In genomic region chr19:31268751-31269150, GRCh38 we compare ENCODE assay signal across 19 cellular contexts.
DNase-seq lines count a peak whose midpoint lies in the region; FAIRE-seq and TF ChIP-seq lines count a peak whose summit lies in the region.
"Had no signal": no experiment of that assay in that cellular context is flagged by ENCODE, and none has a peak within 500 bp of the region (broad histone marks: within the 10 kb centered on the region; RNA-seq: fewer than 3 reads in every experiment).

No MANE protein-coding gene starts in this region.

- no peak overlapping the region for H3K27ac ChIP-seq in kidney (ENCODE audit: low read depth in 2 of 2, low read length in 2 of 2)
- no peak overlapping the region for H3K27ac ChIP-seq in sigmoid colon
- H3K27ac ChIP-seq in GM23248: no peak overlapping the region

- TF ChIP-seq POLR2A in sigmoid colon (IDR thresholded peaks at IDR 0.05): no peak

- peaks cover 41% of the 10 kb centered on the region for H3K4me1 Mint-ChIP-seq in brain
- H3K4me1 Mint-ChIP-seq: CD4-positive, alpha-beta memory T cell had no signal

- H3K27me3 Mint-ChIP-seq in brain: peaks cover 3% of the 10 kb centered on the region
- H3K27me3 Mint-ChIP-seq: CD4-positive, alpha-beta memory T cell had no signal

- no peak overlapping the region for H3K4me3 Mint-ChIP-seq in brain
- H3K4me3 Mint-ChIP-seq: CD4-positive, alpha-beta memory T cell; HFFc6 had no signal

- in situ Hi-C loops in GM23248 (cut with MboI): no loop called here

- no peaks in the 10 kb centered on the region for H4K20me1 ChIP-seq in GM23248 (ENCODE audit: insufficient read depth)

- TF ChIP-seq CTCF in brain (conservative IDR thresholded peaks at IDR 0.05) (no peak), kidney (IDR thresholded peaks at IDR 0.05; ENCODE audit: borderline replicate concordance, extremely low read depth, insufficient read depth) (no peak), sigmoid colon (IDR thresholded peaks at IDR 0.05) (no peak)

- H3K4me1 ChIP-seq in kidney (ENCODE audit: control insufficient read depth in 1 of 2, insufficient read depth in 1 of 2, low read depth in 1 of 2, low read length in 2 of 2): no peaks in the 10 kb centered on the region
- H3K4me1 ChIP-seq in sigmoid colon: peaks cover 0 to 11% (median 3%) of the 10 kb centered on the region in 4 donors
- peaks cover 14% of the 10 kb centered on the region; the same call in 1 of the 2 replicates for H3K4me1 ChIP-seq in GM23248 (ENCODE audit: insufficient read depth)
- H3K4me1 ChIP-seq: HAP-1 had no signal

- DNase-seq in kidney (peak; percentile 32), sigmoid colon (peak; percentile 51), GM23248 (no peak), NCI-H2196 (lab: John Stamatoyannopoulos, UW; ENCODE audit: unreplicated experiment) (no peak), Kasumi-1 (lab: John Stamatoyannopoulos, UW) (no peak)
- DNase-seq: C1 segment of cervical spinal cord; Calu3; CD4-positive, alpha-beta memory T cell; COR-L47; DMS53; DMS79 treated with DMSO at 0.1 percent for 48 hours; GF-D8; GOT3; HFFc6 had no signal

- peaks cover 17% of the 10 kb centered on the region; the same call in 1 of the 2 replicates for H3K79me2 ChIP-seq in GM23248 (ENCODE audit: insufficient read depth)

- no peak overlapping the region for H3K9ac ChIP-seq in kidney (ENCODE audit: low read length in 2 of 2)
- no peak overlapping the region for H3K9ac ChIP-seq in GM23248

- H3K36me3 Mint-ChIP-seq in brain: peaks cover 6% of the 10 kb centered on the region
- H3K36me3 Mint-ChIP-seq: CD4-positive, alpha-beta memory T cell had no signal

- no peak for TF ChIP-seq EP300 in sigmoid colon (IDR thresholded peaks at IDR 0.05)

- H3F3A ChIP-seq in GM23248 (ENCODE audit: insufficient read depth): peaks cover 22% of the 10 kb centered on the region

- H3K27ac Mint-ChIP-seq in brain: peak overlapping the region in 4 of 5 experiments; percentile 6 to 65 (median 32)
- H3K27ac Mint-ChIP-seq: HFFc6 had no signal

- H3K9me3 ChIP-seq in kidney (ENCODE audit: control insufficient read depth in 1 of 2, low read length in 2 of 2) (no peaks in the 10 kb centered on the region), sigmoid colon (no peaks in the 10 kb centered on the region), GM23248 (ENCODE audit: low read depth) (no peaks in the 10 kb centered on the region)
- H3K9me3 ChIP-seq: HAP-1 had no signal

- no peak overlapping the region for H3K4me2 ChIP-seq in GM23248 (ENCODE audit: unreplicated experiment)

- intact Hi-C loops in kidney (cut with DNase I): no loop called here
- intact Hi-C loops in sigmoid colon (cut with DNase I): no loop called here

- H2AFZ ChIP-seq in GM23248: no peak overlapping the region

- no peaks in the 10 kb centered on the region for H3K9me2 ChIP-seq in GM23248 (ENCODE audit: insufficient read depth)

- H3K4me3 ChIP-seq in kidney (ENCODE audit: low read length in 2 of 2) (no peak overlapping the region), sigmoid colon (no peak overlapping the region), GM23248 (no peak overlapping the region)
- H3K4me3 ChIP-seq: HAP-1 had no signal

- H3K36me3 ChIP-seq in kidney (ENCODE audit: control insufficient read depth in 1 of 2, insufficient read depth in 2 of 2, low read length in 2 of 2) (no peaks in the 10 kb centered on the region), sigmoid colon (no peaks in the 10 kb centered on the region), GM23248 (ENCODE audit: low read depth) (peaks cover 4% of the 10 kb centered on the region; the same call in 1 of the 2 replicates)
- H3K36me3 ChIP-seq: HAP-1 had no signal

- H3K27me3 ChIP-seq in sigmoid colon (no peaks in the 10 kb centered on the region), GM23248 (replicated peaks; ENCODE audit: insufficient read depth) (no peaks in the 10 kb centered on the region)

- 85 to 92% methylated on average over 6 of the region's 6 CpGs for WGBS in sigmoid colon, 2 donors
- WGBS in GM23248 (ENCODE audit: low coverage in 1 of 2, low lambda C conversion rate in 2 of 2, missing lambda C conversion rate in 2 of 2), 2 experiments: 79 to 81% methylated on average over 6 of the region's 6 CpGs

- no peak for FAIRE-seq in kidney (lab: Jason Lieb, UNC)
- FAIRE-seq: GM12891, GM18507, H54 had no signal

- H3K9me3 Mint-ChIP-seq in brain: no peaks in the 10 kb centered on the region
- H3K9me3 Mint-ChIP-seq: CD4-positive, alpha-beta memory T cell; HFFc6 had no signal

Comparison
In these comparisons a context has a peak if more than half of its experiments do, and no peak if none do; other contexts are left out.
1. DNase-seq: peak in kidney (single experiment) and sigmoid colon (single experiment); none in GM23248 (single experiment), NCI-H2196 (single experiment) and Kasumi-1 (0 of 2).